ENCODE assay signal across 10 cellular contexts in genomic region chr18:48622911-48623431, GRCh38.
DNase-seq lines count a peak whose midpoint lies in the region; ATAC-seq and TF ChIP-seq lines count a peak whose summit lies in the region.
"Had no signal": no experiment of that assay in that cellular context is flagged by ENCODE, and none has a peak within 500 bp of the region (broad histone marks: within the 10 kb centered on the region; RNA-seq: fewer than 3 reads in every experiment).

No MANE protein-coding gene starts in this region.

- H4K20me1 ChIP-seq in Karpas-422 (ENCODE audit: insufficient read depth, low read depth, low read length), result no peaks in the 10 kb centered on the region

- no peak overlapping the region for H3K9ac ChIP-seq in Karpas-422 (ENCODE audit: low read length)

- peaks cover 24% of the 10 kb centered on the region for H3K4me1 ChIP-seq in Karpas-422 (ENCODE audit: low read length)

- H3K9me3 Mint-ChIP-seq in naive B cell, result no peaks in the 10 kb centered on the region

- no peaks in the 10 kb centered on the region for H3K9me2 ChIP-seq in Karpas-422 (replicated peaks; ENCODE audit: insufficient read depth, low read length)

- H3K36me3 Mint-ChIP-seq in naive B cell, result peaks cover 0 to 6% of the 10 kb centered on the region in 2 donors

- TF ChIP-seq CTCF in AG10803 (conservative IDR thresholded peaks at IDR 0.05; ENCODE audit: low read length), result no peak

- no peak overlapping the region for H3K27ac ChIP-seq in Karpas-422 (ENCODE audit: low read length)
- H3K27ac ChIP-seq: neutrophil, WERI-Rb-1 had no signal

- H3K79me2 ChIP-seq in Karpas-422 (ENCODE audit: low read length), result no peaks in the 10 kb centered on the region

- H3K9me3 ChIP-seq in Karpas-422 (ENCODE audit: low read length), result no peaks in the 10 kb centered on the region
- H3K9me3 ChIP-seq: neutrophil had no signal

- peaks cover 2 to 17% (median 8%) of the 10 kb centered on the region in 3 donors for H3K4me1 Mint-ChIP-seq in naive B cell

- H3K4me3 Mint-ChIP-seq in naive B cell, result no peak overlapping the region

- no peaks in the 10 kb centered on the region for H3K27me3 ChIP-seq in Karpas-422 (ENCODE audit: low read length)
- H3K27me3 ChIP-seq: neutrophil had no signal

- H3K36me3 ChIP-seq in Karpas-422 (ENCODE audit: insufficient read depth, low read length), result no peaks in the 10 kb centered on the region
- H3K36me3 ChIP-seq: neutrophil had no signal

- no peak overlapping the region for H2AFZ ChIP-seq in Karpas-422 (ENCODE audit: low read length)

- H3K27ac Mint-ChIP-seq in naive B cell, result peak overlapping the region in 1 of 6 donors; percentile 5

- peak; percentile 56 for DNase-seq in AG10803 (ENCODE audit: low read depth)
- DNase-seq in Karpas-422, result no peak
- peak; percentile 46 for DNase-seq in cerebellum (ENCODE audit: low spot score)
- peak; percentile 10 for DNase-seq in naive B cell
- no peak for DNase-seq in SIG-M5 (lab: John Stamatoyannopoulos, UW)
- DNase-seq in NCI-H2081 treated with DMSO at 0.1 percent for 48 hours (lab: John Stamatoyannopoulos, UW), result no peak
- no peak for DNase-seq in NCI-H1436 treated with DMSO at 0.1 percent for 48 hours (lab: John Stamatoyannopoulos, UW)
- DNase-seq: WERI-Rb-1 had no signal

- H3K4me3 ChIP-seq in AG10803 (ENCODE audit: low read length) (no peak overlapping the region), Karpas-422 (ENCODE audit: low read length) (no peak overlapping the region)

- ATAC-seq in naive B cell (ENCODE audit: low read depth in 2 of 2) (peak; percentile 58 to 83), GM18519 (IDR thresholded peaks at IDR 0.05; ENCODE audit: low FRiP score, unreplicated experiment) (no peak)

- no peaks in the 10 kb centered on the region for H3K27me3 Mint-ChIP-seq in naive B cell

- H3K4me2 ChIP-seq in Karpas-422 (ENCODE audit: low read depth, low read length, poor library complexity, severe bottlenecking), result peak overlapping the region; percentile 8

Comparison
In these comparisons a context has a peak if more than half of its experiments do, and no peak if none do; other contexts are left out.
1. DNase-seq: peak in AG10803 (single experiment), cerebellum (single experiment) and naive B cell (single experiment); none in Karpas-422 (single experiment), SIG-M5 (single experiment), NCI-H2081 treated with DMSO at 0.1 percent for 48 hours (single experiment) and NCI-H1436 treated with DMSO at 0.1 percent for 48 hours (single experiment).